In the genomic region with DNA sequence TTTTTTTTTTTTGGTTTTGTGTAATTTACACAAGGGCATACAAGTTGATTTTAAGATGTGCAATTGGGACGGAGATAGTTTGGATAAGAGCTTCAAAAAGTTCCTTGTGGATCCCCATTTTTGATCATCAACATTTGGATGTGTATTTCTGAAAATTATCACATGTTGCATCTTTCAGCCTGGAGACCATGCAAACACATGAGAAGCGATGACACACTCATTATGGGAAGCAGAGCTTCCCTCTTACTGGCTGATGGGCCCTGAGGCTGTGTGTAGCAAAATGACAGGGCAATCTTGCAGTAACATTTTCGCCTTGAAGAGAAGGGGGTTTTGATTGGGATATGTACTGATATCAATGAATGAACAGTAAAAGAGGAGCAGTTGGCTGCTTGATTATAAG, we compare ENCODE assay signal across 19 cellular contexts.
"Had no signal": no experiment of that assay in that cellular context is flagged by ENCODE, and none has a peak within 500 bp of the region (broad histone marks: within the 10 kb centered on the region; RNA-seq: fewer than 3 reads in every experiment).

No MANE protein-coding gene starts in this region.

- H3K27ac ChIP-seq: esophagus squamous epithelium, hepatocyte, sigmoid colon, thyroid gland had no signal

- H3K36me3 Mint-ChIP-seq: naive thymus-derived CD8-positive, alpha-beta T cell; stimulated activated naive B cell treated with anti-CD40 and anti-IgM and Interleukin-4, amounts not matched to agents 10 μg/mL and 1 μg/mL and 100 μg/mL, for 72 hours had no signal

- H3K4me1 ChIP-seq: esophagus squamous epithelium, sigmoid colon, thyroid gland had no signal

- H3K4me1 Mint-ChIP-seq: naive thymus-derived CD8-positive, alpha-beta T cell had no signal

- H3K9me3 ChIP-seq: esophagus squamous epithelium, mucosa of descending colon, sigmoid colon, thyroid gland had no signal

- ATAC-seq: activated CD8-positive, alpha-beta T cell treated with anti-CD3 and anti-CD28 coated beads, Interleukin-2, amount 10 ng/mL, durations not matched to agents 7 days and 5 days; activated T-cell treated with anti-CD3 and anti-CD28 coated beads, Interleukin-2, amount 50 U/mL, for 4 hours; mucosa of descending colon; naive thymus-derived CD8-positive, alpha-beta T cell; stimulated activated naive B cell treated with anti-CD40 and anti-IgM and Interleukin-4, amounts not matched to agents 10 μg/mL and 1 μg/mL and 100 μg/mL, for 72 hours had no signal

- H3K4me3 Mint-ChIP-seq: activated CD4-positive, alpha-beta T cell treated with anti-CD3 and anti-CD28 coated beads, Interleukin-2, amount 10 ng/mL, durations not matched to agents 24 days and 14 days; activated CD8-positive, alpha-beta T cell treated with anti-CD3 and anti-CD28 coated beads, Interleukin-2, amount 10 ng/mL, durations not matched to agents 7 days and 5 days; activated T-cell treated with anti-CD3 and anti-CD28 coated beads, Interleukin-2, amount 50 U/mL, for 4 hours; naive thymus-derived CD8-positive, alpha-beta T cell; stimulated activated naive B cell treated with anti-CD40 and anti-IgM and Interleukin-4, amounts not matched to agents 10 μg/mL and 1 μg/mL and 100 μg/mL, for 72 hours had no signal

- H3K9me3 Mint-ChIP-seq: activated CD4-positive, alpha-beta T cell treated with anti-CD3 and anti-CD28 coated beads, Interleukin-2, amount 10 ng/mL, durations not matched to agents 24 days and 14 days; activated T-cell treated with anti-CD3 and anti-CD28 coated beads, Interleukin-2, amount 50 U/mL, for 4 hours; naive thymus-derived CD8-positive, alpha-beta T cell; stimulated activated naive B cell treated with anti-CD40 and anti-IgM and Interleukin-4, amounts not matched to agents 10 μg/mL and 1 μg/mL and 100 μg/mL, for 72 hours had no signal

- H3K27ac Mint-ChIP-seq: activated CD4-positive, alpha-beta T cell treated with anti-CD3 and anti-CD28 coated beads, Interleukin-2, amount 10 ng/mL, durations not matched to agents 24 days and 14 days; activated CD8-positive, alpha-beta T cell treated with anti-CD3 and anti-CD28 coated beads, Interleukin-2, amount 10 ng/mL, durations not matched to agents 7 days and 5 days; naive thymus-derived CD8-positive, alpha-beta T cell; stimulated activated naive B cell treated with anti-CD40 and anti-IgM and Interleukin-4, amounts not matched to agents 10 μg/mL and 1 μg/mL and 100 μg/mL, for 72 hours had no signal

- DNase-seq: activated CD4-positive, alpha-beta T cell treated with anti-CD3 and anti-CD28 coated beads, Interleukin-2, amount 10 ng/mL, durations not matched to agents 24 days and 14 days; activated CD4-positive, CD25-positive, alpha-beta regulatory T cell; activated CD8-positive, alpha-beta T cell treated with anti-CD3 and anti-CD28 coated beads, Interleukin-2, amount 10 ng/mL, durations not matched to agents 7 days and 5 days; activated effector memory CD4-positive, alpha-beta T cell treated with Interleukin-2 at 50 U/mL for 16 hours; activated naive CD4-positive, alpha-beta T cell treated with anti-CD3 and anti-CD28 coated beads, Interleukin-2, amount 50 U/mL, for 16 hours; activated T-cell treated with anti-CD3 and anti-CD28 coated beads, Interleukin-2, amount 50 U/mL, for 4 hours; aorta; cerebellar nuclear complex; cortex of kidney; effector CD4-positive, alpha-beta T cell; esophagus squamous epithelium; mesenchymal stem cell; mucosa of descending colon; naive thymus-derived CD8-positive, alpha-beta T cell; sigmoid colon; stimulated activated CD4-positive, alpha-beta T cell treated with anti-CD3 and anti-CD28 coated beads, Interleukin-4, amount 100 ng/mL, for 24 hours; stimulated activated naive B cell treated with anti-CD40 and anti-IgM and Interleukin-4, amounts not matched to agents 10 μg/mL and 1 μg/mL and 100 μg/mL, for 72 hours; thyroid gland had no signal

- H3K27me3 ChIP-seq: esophagus squamous epithelium, hepatocyte, sigmoid colon, thyroid gland had no signal

- H3K4me3 ChIP-seq: esophagus squamous epithelium, hepatocyte, mucosa of descending colon, sigmoid colon, thyroid gland had no signal

- H3K36me3 ChIP-seq: esophagus squamous epithelium, sigmoid colon, thyroid gland had no signal
